Comparison of ENCODE assay signal across 15 cellular contexts in the genomic region with DNA sequence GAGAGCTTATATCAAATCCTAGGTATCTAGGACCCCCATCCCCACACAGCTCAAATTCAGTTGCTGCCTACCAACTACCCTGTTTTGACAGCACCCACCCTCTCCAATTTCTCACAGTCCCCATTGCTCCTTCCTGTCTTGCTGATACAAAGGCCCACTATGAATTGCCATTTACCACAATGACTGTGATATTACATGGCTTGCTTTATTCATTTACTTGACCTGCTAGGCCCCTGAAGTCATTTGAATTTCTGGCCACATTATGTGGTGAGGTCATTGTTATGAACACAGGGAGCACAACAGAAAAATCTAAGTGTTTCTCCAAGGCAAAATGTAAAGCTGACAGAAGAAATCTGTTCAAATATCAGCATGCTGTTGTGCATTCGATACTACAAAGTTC.
DNase-seq lines count a peak whose midpoint lies in the region; ATAC-seq and TF ChIP-seq lines count a peak whose summit lies in the region.
"Had no signal": no experiment of that assay in that cellular context is flagged by ENCODE, and none has a peak within 500 bp of the region (broad histone marks: within the 10 kb centered on the region; RNA-seq: fewer than 3 reads in every experiment).

No MANE protein-coding gene starts in this region.

- intact Hi-C loops in stomach (cut with DNase I; ENCODE audit: low total_unique reads): no loop called here

- no peak for TF ChIP-seq EP300 in stomach (IDR thresholded peaks at IDR 0.05)

- H3K27ac ChIP-seq in layer of hippocampus (ENCODE audit: low read depth, low read length) (peak overlapping the region; percentile 22), stomach (no peak overlapping the region)
- H3K27ac ChIP-seq: breast epithelium, gastrocnemius medialis, thyroid gland had no signal

- 72 to 84% (median 77%) methylated on average over 1 of the region's 1 CpG for WGBS in stomach, 5 donors

- DNase-seq in RPMI7951 (ENCODE audit: low read depth) (peak; percentile 43), NOMO-1 treated with DMSO at 0.1 percent for 48 hours (lab: John Stamatoyannopoulos, UW; ENCODE audit: unreplicated experiment) (no peak), NCI-H2107 treated with DMSO at 0.1 percent for 48 hours (lab: John Stamatoyannopoulos, UW; ENCODE audit: unreplicated experiment) (no peak), Kasumi-1 (lab: John Stamatoyannopoulos, UW) (no peak), stomach (no peak)
- DNase-seq: activated gamma-delta T cell treated with Interleukin-2 at 50 U/mL for 16 hours; gastrocnemius medialis; NCI-H1048; stimulated activated CD4-positive, alpha-beta T cell treated with anti-CD3 and anti-CD28 coated beads, Interleukin-15, amount 100 ng/mL, for 24 hours; thyroid gland had no signal

- TF ChIP-seq POLR2A in stomach (IDR thresholded peaks at IDR 0.05): no peak

- no peaks in the 10 kb centered on the region for H3K36me3 ChIP-seq in stomach
- H3K36me3 ChIP-seq: breast epithelium, gastrocnemius medialis, thyroid gland had no signal

- H3K4me3 ChIP-seq in stomach: no peak overlapping the region
- H3K4me3 ChIP-seq: breast epithelium, gastrocnemius medialis, thyroid gland had no signal

- H3K27me3 ChIP-seq in layer of hippocampus (ENCODE audit: control insufficient read depth, insufficient read depth, low read length): no peaks in the 10 kb centered on the region
- no peaks in the 10 kb centered on the region for H3K27me3 ChIP-seq in stomach
- H3K27me3 ChIP-seq: breast epithelium, gastrocnemius medialis, thyroid gland had no signal

- H3K9me3 ChIP-seq in stomach: no peaks in the 10 kb centered on the region
- H3K9me3 ChIP-seq: breast epithelium, gastrocnemius medialis, thyroid gland had no signal

- ATAC-seq in GM18520 (IDR thresholded peaks at IDR 0.05; ENCODE audit: unreplicated experiment) (peak; percentile 84), HG02938 (IDR thresholded peaks at IDR 0.05; ENCODE audit: unreplicated experiment) (peak; percentile 78)
- ATAC-seq: gastrocnemius medialis, SK-N-SH treated with all-trans-retinoic acid at 6 μM for 48 hours had no signal

- TF ChIP-seq CTCF in stomach (IDR thresholded peaks at IDR 0.05): no peak

- H3K4me1 ChIP-seq in stomach: no peaks in the 10 kb centered on the region
- H3K4me1 ChIP-seq: breast epithelium, gastrocnemius medialis, thyroid gland had no signal
